ENCODE assay signal across 13 cellular contexts in genomic region chr22:48489551-48490512, GRCh38.
DNase-seq lines count a peak whose midpoint lies in the region; ATAC-seq and TF ChIP-seq lines count a peak whose summit lies in the region.
"Had no signal": no experiment of that assay in that cellular context is flagged by ENCODE, and none has a peak within 500 bp of the region (broad histone marks: within the 10 kb centered on the region; RNA-seq: fewer than 3 reads in every experiment).

No MANE protein-coding gene starts in this region.

- H3K79me2 ChIP-seq in MM.1S (ENCODE audit: low read length) = peaks cover 50% of the 10 kb centered on the region
- H3K79me2 ChIP-seq in osteoblast (ENCODE audit: insufficient read depth, low read length) = no peaks in the 10 kb centered on the region

- H3K27me3 ChIP-seq in MM.1S (replicated peaks; ENCODE audit: insufficient read depth, low read length) (no peaks in the 10 kb centered on the region), foreskin keratinocyte (peaks cover 46% of the 10 kb centered on the region), osteoblast (ENCODE audit: insufficient read depth, low read length) (peaks cover 21% of the 10 kb centered on the region)

- ATAC-seq in foreskin keratinocyte (peak; percentile 9), HG03342 (IDR thresholded peaks at IDR 0.05; ENCODE audit: unreplicated experiment) (no peak), HG02623 (IDR thresholded peaks at IDR 0.05; ENCODE audit: unreplicated experiment) (no peak), T-helper 17 cell (no peak)

- no peaks in the 10 kb centered on the region for H3K36me3 Mint-ChIP-seq in T-helper 17 cell (ENCODE audit: low read depth)

- H3K4me1 Mint-ChIP-seq in T-helper 17 cell = peaks cover 3% of the 10 kb centered on the region

- H3F3A ChIP-seq in MM.1S (ENCODE audit: insufficient read depth, low read length) = peaks cover 21% of the 10 kb centered on the region

- H3K9me3 ChIP-seq in MM.1S (replicated peaks; ENCODE audit: insufficient read depth, low read length) (no peaks in the 10 kb centered on the region), osteoblast (ENCODE audit: low read depth, low read length) (no peaks in the 10 kb centered on the region), T-helper 17 cell (ENCODE audit: control insufficient read depth, low read length, poor library complexity, severe bottlenecking) (no peaks in the 10 kb centered on the region)
- H3K9me3 ChIP-seq: esophagus squamous epithelium, tibial artery had no signal

- peak overlapping the region; percentile 92 for H3K9ac ChIP-seq in MM.1S (ENCODE audit: low read length)

- peak overlapping the region; percentile 86 for H3K4me3 ChIP-seq in MM.1S (ENCODE audit: low read length)
- H3K4me3 ChIP-seq in osteoblast (ENCODE audit: insufficient read depth, low read length) = peak overlapping the region; percentile 45

- peaks cover 8% of the 10 kb centered on the region; the same call in 1 of the 2 replicates for H3K4me1 ChIP-seq in MM.1S (ENCODE audit: low read length)
- H3K4me1 ChIP-seq in foreskin keratinocyte = no peaks in the 10 kb centered on the region
- H3K4me1 ChIP-seq in osteoblast (ENCODE audit: insufficient read depth, low read length) = no peaks in the 10 kb centered on the region

- H3K4me2 ChIP-seq in MM.1S (ENCODE audit: low read depth, low read length) = peak overlapping the region; percentile 99; the same call in 1 of the 2 replicates
- H3K4me2 ChIP-seq in osteoblast (ENCODE audit: insufficient read depth, low read length) = no peak overlapping the region

- H3K27ac ChIP-seq in MM.1S (ENCODE audit: low read length) = peak overlapping the region; percentile 69; the same call in 1 of the 2 replicates
- H3K27ac ChIP-seq in foreskin keratinocyte = no peak overlapping the region
- no peak overlapping the region for H3K27ac ChIP-seq in osteoblast (ENCODE audit: low read depth, low read length)
- H3K27ac ChIP-seq: esophagus squamous epithelium, tibial artery had no signal

- H4K20me1 ChIP-seq in MM.1S (ENCODE audit: insufficient read depth, low read length) (peaks cover 11% of the 10 kb centered on the region; the same call in 1 of the 2 replicates), osteoblast (ENCODE audit: insufficient read depth, low read length) (no peaks in the 10 kb centered on the region)

- H2AFZ ChIP-seq in MM.1S (ENCODE audit: low read length) (peak overlapping the region; percentile 54), osteoblast (ENCODE audit: low read length) (no peak overlapping the region)

- H3K4me3 Mint-ChIP-seq in T-helper 17 cell = no peak overlapping the region
- H3K4me3 Mint-ChIP-seq: activated T-cell treated with anti-CD3 and anti-CD28 coated beads, Interleukin-2, amount 50 U/mL, for 4 hours had no signal

- no peaks in the 10 kb centered on the region for H3K9me2 ChIP-seq in MM.1S (replicated peaks; ENCODE audit: insufficient read depth, low read length)

- DNase-seq in AG08395 (ENCODE audit: low spot score) (peak; percentile 63), MM.1S (peak; percentile 34), foreskin keratinocyte (no peak), osteoblast (ENCODE audit: insufficient read length, low spot score, missing footprints) (peak; percentile 97), NCI-H2081 (lab: John Stamatoyannopoulos, UW) (no peak), T-helper 17 cell (no peak)
- DNase-seq: activated T-cell treated with anti-CD3 and anti-CD28 coated beads, Interleukin-2, amount 50 U/mL, for 4 hours; esophagus squamous epithelium; Karpas-422; SHP77 treated with DMSO at 0.1 percent for 48 hours had no signal

- H3K36me3 ChIP-seq in MM.1S (replicated peaks; ENCODE audit: insufficient read depth, low read length) (no peaks in the 10 kb centered on the region), osteoblast (ENCODE audit: insufficient read depth, low read length) (no peaks in the 10 kb centered on the region)
- H3K36me3 ChIP-seq: esophagus squamous epithelium, tibial artery had no signal

- TF ChIP-seq CTCF in MM.1S (IDR thresholded peaks at IDR 0.05; ENCODE audit: low read length) = no peak
- no peak for TF ChIP-seq CTCF in foreskin keratinocyte (conservative IDR thresholded peaks at IDR 0.05)
- no peak for TF ChIP-seq CTCF in osteoblast (IDR thresholded peaks at IDR 0.05; ENCODE audit: extremely low read depth, low read depth, low read length)

- H3K27me3 Mint-ChIP-seq in T-helper 17 cell = peaks cover 72% of the 10 kb centered on the region

- H3K27ac Mint-ChIP-seq in T-helper 17 cell = no peak overlapping the region

Comparison
In these comparisons a context has a peak if more than half of its experiments do, and no peak if none do; other contexts are left out.
1. DNase-seq: peak in AG08395 (single experiment), MM.1S (single experiment) and osteoblast (single experiment); none in foreskin keratinocyte (0 of 2), NCI-H2081 (0 of 2) and T-helper 17 cell (0 of 3).